ENCODE assay signal across 13 cellular contexts in genomic region chr16:89343501-89344291, GRCh38.
DNase-seq lines count a peak whose midpoint lies in the region; ATAC-seq, FAIRE-seq and TF ChIP-seq lines count a peak whose summit lies in the region.
"Had no signal": no experiment of that assay in that cellular context is flagged by ENCODE, and none has a peak within 500 bp of the region (broad histone marks: within the 10 kb centered on the region; RNA-seq: fewer than 3 reads in every experiment).

No MANE protein-coding gene starts in this region.

- TF ChIP-seq RAD21 in GM12878 (IDR thresholded peaks at IDR 0.05; ENCODE audit: insufficient read depth, low read depth, low read length): no peak

- no peaks in the 10 kb centered on the region for H3K9me3 Mint-ChIP-seq in CD4-positive, CD25-positive, alpha-beta regulatory T cell
- no peaks in the 10 kb centered on the region for H3K9me3 Mint-ChIP-seq in HFFc6

- TF ChIP-seq CTCF in HFFc6 (IDR thresholded peaks at IDR 0.05) (no peak), GM12878 (IDR thresholded peaks at IDR 0.05 in 2 of 3, conservative IDR thresholded peaks at IDR 0.05 in 1 of 3; ENCODE audit: control insufficient read depth in 2 of 3, extremely low read depth in 1 of 3, insufficient read depth in 1 of 3, low read depth in 3 of 3, low read length in 3 of 3) (no peak), mucosa of descending colon (IDR thresholded peaks at IDR 0.05) (no peak)

- H3K27me3 ChIP-seq in CD4-positive, CD25-positive, alpha-beta regulatory T cell (ENCODE audit: control insufficient read depth, insufficient read depth, low read length): no peaks in the 10 kb centered on the region
- no peaks in the 10 kb centered on the region for H3K27me3 ChIP-seq in GM12878 (replicated peaks in 1 of 2; ENCODE audit: control insufficient read depth in 2 of 2, insufficient read depth in 2 of 2, low read length in 1 of 2)
- H3K27me3 ChIP-seq: spleen, upper lobe of left lung had no signal

- SMC1A ChIA-PET in GM12878 (lab: Charles Lee; ENCODE audit: uncharacterized antibody, unreplicated experiment): interaction anchor here (0.6 to 1.0 kb wide), 3 partner anchors 15 to 103 kb away, joined by 3 to 5 read pairs (median 4); no protein-coding TSS in a partner anchor

- in situ Hi-C loops in GM12878 (cut with MboI): no loop called here

- no peak overlapping the region for H3K9ac ChIP-seq in GM12878 (ENCODE audit: control insufficient read depth, insufficient read depth, low read length)
- H3K9ac ChIP-seq: SK-N-SH had no signal

- intact Hi-C loops in GM12878 (cut with micrococcal nuclease; ENCODE audit: unreplicated experiment) (no loop called here), mucosa of descending colon (cut with DNase I, micrococcal nuclease) (no loop called here)

- H3K4me2 ChIP-seq in GM12878 (ENCODE audit: control insufficient read depth, insufficient read depth): no peak overlapping the region
- H3K4me2 ChIP-seq: SK-N-SH had no signal

- TF ChIP-seq EP300 in GM12878 (IDR thresholded peaks at IDR 0.05; ENCODE audit: borderline replicate concordance in 1 of 2, control insufficient read depth in 1 of 2, low read depth in 2 of 2, low read length in 2 of 2): no peak

- H3K27ac Mint-ChIP-seq in CD4-positive, CD25-positive, alpha-beta regulatory T cell: peak overlapping the region in 2 of 3 donors; percentile 46 to 85
- H3K27ac Mint-ChIP-seq in HFFc6: peak overlapping the region; percentile 95

- H3K4me3 Mint-ChIP-seq in CD4-positive, CD25-positive, alpha-beta regulatory T cell: peak overlapping the region in 3 of 4 donors; percentile 8 to 50 (median 15)
- H3K4me3 Mint-ChIP-seq in HFFc6: peak overlapping the region; percentile 81

- no peak for DNase-seq in CD4-positive, CD25-positive, alpha-beta regulatory T cell
- DNase-seq in HFFc6 (peak; percentile 53), GM12878 (ENCODE audit: low read depth, low spot score) (no peak), mucosa of descending colon (peak; percentile 49 to 70 (median 68)), Kasumi-1 (lab: John Stamatoyannopoulos, UW) (no peak)
- DNase-seq: activated gamma-delta T cell, GOT3, SK-N-SH, spleen had no signal

- FAIRE-seq in GM12878 (lab: Jason Lieb, UNC): no peak

- H3K9me3 ChIP-seq in CD4-positive, CD25-positive, alpha-beta regulatory T cell (ENCODE audit: control insufficient read depth in 2 of 2, low read length in 2 of 2): no peaks in the 10 kb centered on the region
- H3K9me3 ChIP-seq in GM12878 (replicated peaks; ENCODE audit: control insufficient read depth, insufficient read depth, low read length): no peaks in the 10 kb centered on the region
- H3K9me3 ChIP-seq in mucosa of descending colon: no peaks in the 10 kb centered on the region
- H3K9me3 ChIP-seq: SK-N-SH, spleen, upper lobe of left lung had no signal

- CTCF ChIA-PET in GM12878 (lab: Yijun Ruan, JAX): interaction anchor here (1.3 to 2.0 kb wide), 2 partner anchors 13 to 166 kb away, joined by 3 to 5 read pairs; no protein-coding TSS in a partner anchor

- no peak overlapping the region for H2AFZ ChIP-seq in GM12878 (ENCODE audit: control insufficient read depth, low read depth, low read length)

- ATAC-seq in CD4-positive, CD25-positive, alpha-beta regulatory T cell (ENCODE audit: low read depth in 2 of 2): no peak
- no peak for ATAC-seq in GM12878
- peak; percentile 74 for ATAC-seq in mucosa of descending colon
- ATAC-seq in HG03460 (IDR thresholded peaks at IDR 0.05; ENCODE audit: unreplicated experiment): no peak
- no peak for ATAC-seq in HG02798 (IDR thresholded peaks at IDR 0.05; ENCODE audit: poor library complexity, unreplicated experiment)
- no peak for ATAC-seq in GM21528 (IDR thresholded peaks at IDR 0.05; ENCODE audit: low FRiP score, unreplicated experiment)

- H3K27ac ChIP-seq in CD4-positive, CD25-positive, alpha-beta regulatory T cell (ENCODE audit: insufficient read depth, low read length, poor library complexity, severe bottlenecking): no peak overlapping the region
- no peak overlapping the region for H3K27ac ChIP-seq in GM12878 (ENCODE audit: control insufficient read depth, insufficient read depth)
- H3K27ac ChIP-seq: spleen had no signal

- H3K4me1 Mint-ChIP-seq in CD4-positive, CD25-positive, alpha-beta regulatory T cell: peaks cover 30 to 94% (median 70%) of the 10 kb centered on the region in 4 donors
- H3K4me1 Mint-ChIP-seq in HFFc6 (ENCODE audit: low read depth): peaks cover 74% of the 10 kb centered on the region

- peaks cover 7% of the 10 kb centered on the region for H3K36me3 ChIP-seq in CD4-positive, CD25-positive, alpha-beta regulatory T cell (ENCODE audit: control insufficient read depth, insufficient read depth, low read length)
- H3K36me3 ChIP-seq in GM12878 (ENCODE audit: control insufficient read depth in 2 of 2, insufficient read depth in 2 of 2, low read length in 1 of 2) (peaks cover 3 to 5% of the 10 kb centered on the region in 2 experiments; a peak in 3 of 4 replicates), mucosa of descending colon (ENCODE audit: low read depth) (no peaks in the 10 kb centered on the region)
- H3K36me3 ChIP-seq: upper lobe of left lung had no signal

- no TSS peak for BruUV-seq in GM12878 (replicated peaks; lab: Mats Ljungman, UMichigan)

- peaks cover 13% of the 10 kb centered on the region for H3K36me3 Mint-ChIP-seq in CD4-positive, CD25-positive, alpha-beta regulatory T cell
- peaks cover 16% of the 10 kb centered on the region; the same call in 1 of the 2 replicates for H3K36me3 Mint-ChIP-seq in HFFc6 (ENCODE audit: low read depth)

- TF ChIP-seq POLR2A in GM12878 (IDR thresholded peaks at IDR 0.05; ENCODE audit: low read depth, low read length): no peak; the same call in 1 of the 2 replicates

- no peak overlapping the region for H3K4me3 ChIP-seq in CD4-positive, CD25-positive, alpha-beta regulatory T cell (ENCODE audit: low read depth, low read length)
- H3K4me3 ChIP-seq in GM12878: no peak overlapping the region
- H3K4me3 ChIP-seq in mucosa of descending colon: no peak overlapping the region
- H3K4me3 ChIP-seq: spleen, upper lobe of left lung had no signal

- H3K4me1 ChIP-seq in CD4-positive, CD25-positive, alpha-beta regulatory T cell (ENCODE audit: control insufficient read depth, insufficient read depth, low read length, poor library complexity, severe bottlenecking): peaks cover 69% of the 10 kb centered on the region
- H3K4me1 ChIP-seq in GM12878 (ENCODE audit: control insufficient read depth, insufficient read depth, low read length) (peaks cover 7% of the 10 kb centered on the region), mucosa of descending colon (ENCODE audit: low read depth) (peaks cover 39% of the 10 kb centered on the region)

- peaks cover 18% of the 10 kb centered on the region; the same call in 1 of the 2 replicates for H4K20me1 ChIP-seq in GM12878 (ENCODE audit: control insufficient read depth, insufficient read depth)

- no peaks in the 10 kb centered on the region for H3K27me3 Mint-ChIP-seq in CD4-positive, CD25-positive, alpha-beta regulatory T cell
- peaks cover 14% of the 10 kb centered on the region for H3K27me3 Mint-ChIP-seq in HFFc6 (ENCODE audit: insufficient read depth)

- peaks cover 88% of the 10 kb centered on the region for H3K79me2 ChIP-seq in GM12878 (ENCODE audit: control insufficient read depth, insufficient read depth, low read length)

- 97% methylated on average over 34 of the region's 34 CpGs for WGBS in GM12878 (ENCODE audit: insufficient coverage, insufficient replicate concordance, low lambda C conversion rate, missing lambda C conversion rate)

- RAD21 ChIA-PET in GM12878 (lab: Charles Lee; ENCODE audit: unreplicated experiment): no interaction called here

- POLR2A ChIA-PET in GM12878 (lab: Charles Lee): no interaction called here

TF ChIP-seq in GM12878, 131 proteins besides CTCF, POLR2A, EP300 and RAD21:
- TF ChIP-seq POU2F2 (IDR thresholded peaks at IDR 0.05; ENCODE audit: borderline replicate concordance, low read depth, low read length) (no peak), NR2F1 (conservative IDR thresholded peaks at IDR 0.05) (no peak), LARP7 (IDR thresholded peaks at IDR 0.05) (no peak), BCL3 (IDR thresholded peaks at IDR 0.05; ENCODE audit: borderline replicate concordance, insufficient read depth, low read depth, low read length, poor library complexity, severe bottlenecking) (peak; percentile 4), JUND (IDR thresholded peaks at IDR 0.05; ENCODE audit: low read depth, low read length) (no peak), SREBF1 (IDR thresholded peaks at IDR 0.05; ENCODE audit: low read length) (no peak)

Comparison
In these comparisons a context has a peak if more than half of its experiments do, and no peak if none do; other contexts are left out.
1. DNase-seq: peak in HFFc6 (single experiment) and mucosa of descending colon (3 of 3); none in CD4-positive, CD25-positive, alpha-beta regulatory T cell (0 of 3), GM12878 (single experiment) and Kasumi-1 (0 of 2).